ENCODE assay signal across 1 cellular context in genomic region chr7:23628370-23628769, GRCh38.
A peak's percentile ranks its signal among the peaks of the same experiment; 100 is the strongest.
TF ChIP-seq lines count a peak whose summit lies in the region.

No MANE protein-coding gene starts in this region.

TF ChIP-seq in HepG2, 621 proteins besides CTCF, POLR2A, EP300 and RAD21 (continued from another document):
- TF ChIP-seq HOMEZ (CRISPR knock-in tag; IDR thresholded peaks at IDR 0.05; ENCODE audit: low read depth) (peak; percentile 54; the same call in 1 of the 2 replicates), SCMH1 (CRISPR knock-in tag; IDR thresholded peaks at IDR 0.05; ENCODE audit: borderline replicate concordance) (no peak), PATZ1 (CRISPR knock-in tag; IDR thresholded peaks at IDR 0.05) (peak; percentile 44; the same call in 1 of the 2 replicates), ZNF441 (CRISPR knock-in tag; IDR thresholded peaks at IDR 0.05; ENCODE audit: borderline replicate concordance) (0 out of 2 replicates have a peak, but pooled peaks have one; percentile 25), ZNF784 (CRISPR knock-in tag; IDR thresholded peaks at IDR 0.05; ENCODE audit: borderline replicate concordance) (no peak), ZNF18 (CRISPR knock-in tag; IDR thresholded peaks at IDR 0.05; ENCODE audit: insufficient replicate concordance) (no peak), ARID5B (CRISPR knock-in tag; IDR thresholded peaks at IDR 0.05) (peak; percentile 80), GPBP1L1 (CRISPR knock-in tag; IDR thresholded peaks at IDR 0.05) (no peak), ZGPAT (CRISPR knock-in tag; IDR thresholded peaks at IDR 0.05) (peak; percentile 46; the same call in 1 of the 2 replicates), ZNF781 (CRISPR knock-in tag; IDR thresholded peaks at IDR 0.05; ENCODE audit: borderline replicate concordance, not compliant biosample characterization) (no peak), ZNF34 (CRISPR knock-in tag; IDR thresholded peaks at IDR 0.05; ENCODE audit: borderline replicate concordance) (no peak), MED1 (CRISPR knock-in tag; IDR thresholded peaks at IDR 0.05) (0 out of 2 replicates have a peak, but pooled peaks have one; percentile 53), ERF (CRISPR knock-in tag; IDR thresholded peaks at IDR 0.05) (peak; percentile 32; the same call in 1 of the 2 replicates)
